In genomic region chr11:68037481-68038225, GRCh38 we compare ENCODE assay signal across 8 cellular contexts. TPM values are rescaled to one million over a fixed set of nuclear protein-coding genes. Genes with fewer than 3 reads are reported as not detected.
DNase-seq lines count a peak whose midpoint lies in the region; ATAC-seq and TF ChIP-seq lines count a peak whose summit lies in the region.

No MANE protein-coding gene starts in this region.

- H3K4me1 ChIP-seq in OCI-LY7 (ENCODE audit: insufficient read depth, low read length, poor library complexity, severe bottlenecking) (peaks cover 30% of the 10 kb centered on the region), esophagus (ENCODE audit: control insufficient read depth in 2 of 2, insufficient read depth in 2 of 2, low read length in 1 of 2) (peaks cover 12 to 27% of the 10 kb centered on the region in 2 donors), prostate gland (replicated peaks) (peaks cover 10% of the 10 kb centered on the region)

- TF ChIP-seq CTCF in OCI-LY7 (conservative IDR thresholded peaks at IDR 0.05; ENCODE audit: low read length) (no peak), prostate gland (IDR thresholded peaks at IDR 0.05) (no peak)

- H2AFZ ChIP-seq in OCI-LY7 (ENCODE audit: low read length): no peak overlapping the region

- no peaks in the 10 kb centered on the region for H4K20me1 ChIP-seq in OCI-LY7 (ENCODE audit: insufficient read depth, low read length)

- intact Hi-C loops in OCI-LY7 (cut with micrococcal nuclease; ENCODE audit: unreplicated experiment): loop anchor here (2.0 kb wide), 1 partner anchor 83 kb away; the partner anchor contains the start of gene CHKA
- intact Hi-C loops in prostate gland (cut with DNase I): loop anchor here (2.0 kb wide), 1 partner anchor 81 kb away; no protein-coding TSS in a partner anchor

- POLR2A ChIA-PET in OCI-LY7 (lab: Charles Lee): interaction anchor here (1.1 kb wide), 1 partner anchor 230 kb away, joined by 3 read pairs; no protein-coding TSS in a partner anchor

- H3K9me3 ChIP-seq in OCI-LY7 (ENCODE audit: low read length) (no peaks in the 10 kb centered on the region), esophagus (ENCODE audit: control insufficient read depth in 2 of 2, insufficient read depth in 1 of 2, low read depth in 1 of 2, low read length in 1 of 2) (no peaks in the 10 kb centered on the region), prostate gland (no peaks in the 10 kb centered on the region)

- no peak for ATAC-seq in GM21515 (IDR thresholded peaks at IDR 0.05; ENCODE audit: unreplicated experiment)
- no peak for ATAC-seq in GM21717 (IDR thresholded peaks at IDR 0.05; ENCODE audit: unreplicated experiment)

- H3K36me3 ChIP-seq in OCI-LY7 (ENCODE audit: insufficient read depth, low read length): peaks cover 37% of the 10 kb centered on the region
- peaks cover 0 to 30% of the 10 kb centered on the region in 2 donors for H3K36me3 ChIP-seq in esophagus (ENCODE audit: control insufficient read depth in 2 of 2, insufficient read depth in 2 of 2, low read length in 1 of 2)
- H3K36me3 ChIP-seq in prostate gland: peaks cover 0 to 14% of the 10 kb centered on the region in 2 donors

- no TSS peak for BruUV-seq in OCI-LY7 (replicated peaks; lab: Mats Ljungman, UMichigan)

- TF ChIP-seq POLR2A in prostate gland (IDR thresholded peaks at IDR 0.05): no peak

- peak overlapping the region; percentile 97 for H3K4me2 ChIP-seq in OCI-LY7 (ENCODE audit: low read length)

- H3K79me2 ChIP-seq in OCI-LY7 (ENCODE audit: insufficient read depth, low read depth, low read length): peaks cover 21% of the 10 kb centered on the region; the same call in 1 of the 2 replicates

- DNase-seq in DMS53 (lab: John Stamatoyannopoulos, UW): peak; percentile 54
- DNase-seq in OCI-LY7 (ENCODE audit: low spot score): no peak
- no peak for DNase-seq in prostate gland (ENCODE audit: low spot score)
- no peak for DNase-seq in hippocampal formation (lab: John Stamatoyannopoulos, UW)
- no peak for DNase-seq in DMS79 (lab: John Stamatoyannopoulos, UW)

- CTCF ChIA-PET in OCI-LY7 (lab: Charles Lee; ENCODE audit: unreplicated experiment): no interaction called here

- H3K27ac ChIP-seq in OCI-LY7 (ENCODE audit: low read depth, low read length, poor library complexity, severe bottlenecking) (peak overlapping the region; percentile 79), esophagus (ENCODE audit: low read depth in 2 of 2, low read length in 1 of 2) (peak overlapping the region; percentile 67 to 84), prostate gland (peak overlapping the region; percentile 80 to 88)

- no peaks in the 10 kb centered on the region for H3K9me2 ChIP-seq in OCI-LY7 (ENCODE audit: insufficient read depth, low read length)

- H3K27me3 ChIP-seq in esophagus (ENCODE audit: control insufficient read depth in 1 of 2, insufficient read depth in 2 of 2, low read length in 2 of 2) (no peaks in the 10 kb centered on the region), prostate gland (replicated peaks; ENCODE audit: insufficient read depth) (no peaks in the 10 kb centered on the region)

- H3K4me3 ChIP-seq in OCI-LY7 (ENCODE audit: low read depth, low read length, poor library complexity, severe bottlenecking) (no peak overlapping the region), esophagus (ENCODE audit: low read depth in 1 of 2, low read length in 2 of 2) (no peak overlapping the region), prostate gland (no peak overlapping the region)

- WGBS in esophagus, 2 donors: 72 to 79% methylated on average over 20 of the region's 20 CpGs
- WGBS in prostate gland: 79% methylated on average over 20 of the region's 20 CpGs

RNA-seq across cellular contexts. Expression of gene TCIRG1, which starts 1.2 kb away (rescaled TPM):
- total RNA-seq in OCI-LY7 (2014; rRNA removed; shearing (Covaris generic)): 148 and 199 TPM in 2 replicates
- total RNA-seq in OCI-LY7 (2022) (201 and 204 TPM in 2 replicates), prostate gland (100 to 1,000 TPM; 114 to 118 TPM)
- 10 to 100 TPM; 51.0 to 74.0 TPM for polyA plus RNA-seq in esophagus

RNA-seq across cellular contexts. Expression of gene NDUFS8, which starts 7.2 kb away (rescaled TPM):
- 152 and 173 TPM in 2 replicates for total RNA-seq in OCI-LY7 (2014; rRNA removed; shearing (Covaris generic))
- total RNA-seq in OCI-LY7 (2022) (126 and 132 TPM in 2 replicates), prostate gland (100 to 1,000 TPM; 247 to 274 TPM)
- 100 to 1,000 TPM; 131 to 168 TPM for polyA plus RNA-seq in esophagus

RNA-seq across cellular contexts. Expression of gene ALDH3B1, which starts 27.5 kb away (rescaled TPM):
- total RNA-seq in OCI-LY7 (2014; rRNA removed; shearing (Covaris generic)): 0.50 TPM in 1 of 2 replicates, not detected in the other
- total RNA-seq in OCI-LY7 (2022) (0.53 and 0.65 TPM in 2 replicates), prostate gland (1 to 10 TPM; 7.2 to 7.9 TPM)
- polyA plus RNA-seq in esophagus: 10 to 100 TPM in 1 of 2 donors, 1 to 10 TPM in 1; 5.0 to 19.7 TPM

RNA-seq across cellular contexts. Expression of gene UNC93B1, which starts 33.8 kb away (rescaled TPM):
- 39.6 and 44.0 TPM in 2 replicates for total RNA-seq in OCI-LY7 (2014; rRNA removed; shearing (Covaris generic))
- total RNA-seq in OCI-LY7 (2022): 49.7 and 52.1 TPM in 2 replicates
- polyA plus RNA-seq in esophagus: 10 to 100 TPM; 20.5 to 24.4 TPM
- total RNA-seq in prostate gland: 10 to 100 TPM; 31.5 to 41.7 TPM

Comparison
In these comparisons a context has a peak if more than half of its experiments do, and no peak if none do; other contexts are left out.
1. RNA of gene ALDH3B1, which starts 27.5 kb away (total RNA-seq): 7.2 to 7.9 TPM in prostate gland; 0.50 to 0.65 TPM in OCI-LY7; every median in the first group is over 4 times any median in the second.
2. Peak in every context shown above with its lines, with median percentiles within 50 percentile points of each other: H3K27ac ChIP-seq.